Comparison of ENCODE assay signal across 2 cellular contexts in genomic region chr6:14888575-14889000, GRCh38.
TF ChIP-seq lines count a peak whose summit lies in the region.

No MANE protein-coding gene starts in this region.

TF ChIP-seq in A549, 52 proteins besides CTCF, POLR2A, EP300 and RAD21 (continued from another document):
- no peak for TF ChIP-seq ATOH8 (CRISPR knock-in tag; IDR thresholded peaks at IDR 0.05; ENCODE audit: low read depth)

TF ChIP-seq in HEK293, 187 proteins besides CTCF, POLR2A, EP300 and RAD21 (continued from another document):
- no peak for TF ChIP-seq REST (tag by site-specific recombination; IDR thresholded peaks at IDR 0.05)
- no peak for TF ChIP-seq ZNF660 (tag by site-specific recombination; IDR thresholded peaks at IDR 0.05)
- no peak for TF ChIP-seq HIC1 (tag by site-specific recombination; IDR thresholded peaks at IDR 0.05)
- no peak for TF ChIP-seq ZNF518A (tag by site-specific recombination; conservative IDR thresholded peaks at IDR 0.05; ENCODE audit: low read depth)
- TF ChIP-seq ZNF596 (tag by site-specific recombination; IDR thresholded peaks at IDR 0.05): no peak
- no peak for TF ChIP-seq ZNF335 (tag by site-specific recombination; conservative IDR thresholded peaks at IDR 0.05)
- no peak for TF ChIP-seq ZBTB10 (tag by site-specific recombination; IDR thresholded peaks at IDR 0.05)
- no peak for TF ChIP-seq ZNF202 (tag by site-specific recombination; IDR thresholded peaks at IDR 0.05; ENCODE audit: borderline replicate concordance)
